1 cellular context compared by ENCODE assay signal in the genomic region with DNA sequence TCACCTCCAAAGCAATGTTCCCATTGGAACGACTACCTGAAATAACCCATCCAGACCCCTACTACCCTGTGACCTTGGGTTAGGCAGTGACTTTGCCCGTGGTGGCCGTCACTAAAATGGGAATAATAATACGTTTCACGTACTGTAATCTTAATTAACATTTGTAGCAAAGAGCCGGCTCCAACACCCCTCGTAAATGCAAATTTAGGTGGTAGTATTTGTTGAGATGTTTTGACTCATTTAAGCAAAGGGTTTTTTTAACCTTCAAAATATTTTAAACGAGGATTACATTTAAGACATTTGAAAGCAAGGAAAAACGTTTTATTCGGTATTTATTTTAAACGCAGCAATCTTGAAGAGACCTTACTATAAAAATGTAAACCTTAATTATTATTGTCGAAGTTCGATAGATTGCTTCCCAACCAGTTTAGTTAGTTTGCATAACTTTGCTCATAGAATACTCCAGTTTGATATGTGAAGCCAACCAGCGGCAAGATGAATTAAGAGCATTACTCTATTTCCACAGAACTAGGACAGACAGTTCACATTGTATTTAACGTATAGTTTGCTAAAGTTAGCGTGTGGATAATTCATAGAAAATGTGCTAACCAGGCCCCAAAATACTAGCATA.
TF ChIP-seq lines count a peak whose summit lies in the region.

No MANE protein-coding gene starts in this region.

TF ChIP-seq in GM23338, 12 proteins besides CTCF, POLR2A, EP300 and RAD21 (continued from another document):
- TF ChIP-seq, protein P1, sequence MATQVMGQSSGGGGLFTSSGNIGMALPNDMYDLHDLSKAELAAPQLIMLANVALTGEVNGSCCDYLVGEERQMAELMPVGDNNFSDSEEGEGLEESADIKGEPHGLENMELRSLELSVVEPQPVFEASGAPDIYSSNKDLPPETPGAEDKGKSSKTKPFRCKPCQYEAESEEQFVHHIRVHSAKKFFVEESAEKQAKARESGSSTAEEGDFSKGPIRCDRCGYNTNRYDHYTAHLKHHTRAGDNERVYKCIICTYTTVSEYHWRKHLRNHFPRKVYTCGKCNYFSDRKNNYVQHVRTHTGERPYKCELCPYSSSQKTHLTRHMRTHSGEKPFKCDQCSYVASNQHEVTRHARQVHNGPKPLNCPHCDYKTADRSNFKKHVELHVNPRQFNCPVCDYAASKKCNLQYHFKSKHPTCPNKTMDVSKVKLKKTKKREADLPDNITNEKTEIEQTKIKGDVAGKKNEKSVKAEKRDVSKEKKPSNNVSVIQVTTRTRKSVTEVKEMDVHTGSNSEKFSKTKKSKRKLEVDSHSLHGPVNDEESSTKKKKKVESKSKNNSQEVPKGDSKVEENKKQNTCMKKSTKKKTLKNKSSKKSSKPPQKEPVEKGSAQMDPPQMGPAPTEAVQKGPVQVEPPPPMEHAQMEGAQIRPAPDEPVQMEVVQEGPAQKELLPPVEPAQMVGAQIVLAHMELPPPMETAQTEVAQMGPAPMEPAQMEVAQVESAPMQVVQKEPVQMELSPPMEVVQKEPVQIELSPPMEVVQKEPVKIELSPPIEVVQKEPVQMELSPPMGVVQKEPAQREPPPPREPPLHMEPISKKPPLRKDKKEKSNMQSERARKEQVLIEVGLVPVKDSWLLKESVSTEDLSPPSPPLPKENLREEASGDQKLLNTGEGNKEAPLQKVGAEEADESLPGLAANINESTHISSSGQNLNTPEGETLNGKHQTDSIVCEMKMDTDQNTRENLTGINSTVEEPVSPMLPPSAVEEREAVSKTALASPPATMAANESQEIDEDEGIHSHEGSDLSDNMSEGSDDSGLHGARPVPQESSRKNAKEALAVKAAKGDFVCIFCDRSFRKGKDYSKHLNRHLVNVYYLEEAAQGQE (IDR thresholded peaks at IDR 0.05; ENCODE audit: unreplicated experiment) = no peak
- no peak for TF ChIP-seq EZH2phosphoT487 (IDR thresholded peaks at IDR 0.05; ENCODE audit: unreplicated experiment)
- TF ChIP-seq NANOG (IDR thresholded peaks at IDR 0.05; ENCODE audit: borderline replicate concordance) = no peak
- TF ChIP-seq EZH2 (IDR thresholded peaks at IDR 0.05; ENCODE audit: low read depth, unreplicated experiment) = no peak
- TF ChIP-seq POLR2AphosphoS5 (IDR thresholded peaks at IDR 0.05; ENCODE audit: low read depth) = no peak
- TF ChIP-seq, protein P2, sequence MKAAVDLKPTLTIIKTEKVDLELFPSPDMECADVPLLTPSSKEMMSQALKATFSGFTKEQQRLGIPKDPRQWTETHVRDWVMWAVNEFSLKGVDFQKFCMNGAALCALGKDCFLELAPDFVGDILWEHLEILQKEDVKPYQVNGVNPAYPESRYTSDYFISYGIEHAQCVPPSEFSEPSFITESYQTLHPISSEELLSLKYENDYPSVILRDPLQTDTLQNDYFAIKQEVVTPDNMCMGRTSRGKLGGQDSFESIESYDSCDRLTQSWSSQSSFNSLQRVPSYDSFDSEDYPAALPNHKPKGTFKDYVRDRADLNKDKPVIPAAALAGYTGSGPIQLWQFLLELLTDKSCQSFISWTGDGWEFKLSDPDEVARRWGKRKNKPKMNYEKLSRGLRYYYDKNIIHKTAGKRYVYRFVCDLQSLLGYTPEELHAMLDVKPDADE (IDR thresholded peaks at IDR 0.05) = no peak
- TF ChIP-seq CREB1 (CRISPR knock-in tag; IDR thresholded peaks at IDR 0.05; ENCODE audit: low read depth) = no peak
- TF ChIP-seq JUNB (IDR thresholded peaks at IDR 0.05; ENCODE audit: unreplicated experiment) = no peak
